ENCODE assay signal across 1 cellular context in the genomic region with DNA sequence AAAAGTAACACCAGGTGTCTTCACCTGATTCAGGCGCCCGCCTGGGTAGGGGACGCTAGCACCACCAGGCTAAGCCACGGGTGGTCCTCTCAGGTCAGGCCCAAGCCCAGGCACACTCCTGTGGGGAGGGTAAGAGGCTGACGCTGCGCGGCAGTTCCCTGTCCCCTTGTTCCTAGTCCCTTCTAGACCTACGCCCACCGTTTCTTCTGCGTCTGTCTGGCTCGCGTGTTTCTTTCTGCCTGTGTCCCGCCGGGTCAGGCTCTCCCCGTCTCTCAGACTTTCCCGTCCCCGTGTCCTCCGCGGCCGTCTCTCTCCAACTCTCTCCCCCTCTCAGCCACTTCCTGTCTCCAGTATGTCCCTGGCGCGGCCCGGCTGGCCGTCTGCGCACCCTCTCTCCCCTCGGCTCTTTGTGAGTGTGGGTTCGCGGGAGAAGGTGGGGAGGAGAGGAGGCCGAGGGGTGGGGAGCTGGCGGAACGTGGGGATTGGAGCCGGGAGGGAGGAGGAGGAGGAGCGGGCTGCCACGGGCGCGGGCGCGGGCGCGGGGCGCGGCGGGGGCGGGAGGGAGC.
TF ChIP-seq lines count a peak whose summit lies in the region.

No MANE protein-coding gene starts in this region.

TF ChIP-seq in HepG2, 621 proteins besides CTCF, POLR2A, EP300 and RAD21 (continued from another document):
- TF ChIP-seq RBFOX2 (IDR thresholded peaks at IDR 0.05; ENCODE audit: low read depth, low read length) (peak; percentile 65), ZNF451 (CRISPR knock-in tag; IDR thresholded peaks at IDR 0.05) (no peak), TBX2 (CRISPR knock-in tag; IDR thresholded peaks at IDR 0.05; ENCODE audit: borderline replicate concordance) (no peak), ZNF766 (CRISPR knock-in tag; IDR thresholded peaks at IDR 0.05; ENCODE audit: borderline replicate concordance) (no peak), ZFY (CRISPR knock-in tag; IDR thresholded peaks at IDR 0.05) (0 out of 2 replicates have a peak, but pooled peaks have one; percentile 28), TCF12 (IDR thresholded peaks at IDR 0.05) (no peak), TCF12 (CRISPR knock-in tag; IDR thresholded peaks at IDR 0.05) (no peak), TBP (CRISPR knock-in tag; IDR thresholded peaks at IDR 0.05) (0 out of 2 replicates have a peak, but pooled peaks have one; percentile 52), ZNF562 (CRISPR knock-in tag; IDR thresholded peaks at IDR 0.05; ENCODE audit: borderline replicate concordance) (no peak), ZMAT3 (CRISPR knock-in tag; conservative IDR thresholded peaks at IDR 0.05) (no peak)
- TF ChIP-seq, protein P1, sequence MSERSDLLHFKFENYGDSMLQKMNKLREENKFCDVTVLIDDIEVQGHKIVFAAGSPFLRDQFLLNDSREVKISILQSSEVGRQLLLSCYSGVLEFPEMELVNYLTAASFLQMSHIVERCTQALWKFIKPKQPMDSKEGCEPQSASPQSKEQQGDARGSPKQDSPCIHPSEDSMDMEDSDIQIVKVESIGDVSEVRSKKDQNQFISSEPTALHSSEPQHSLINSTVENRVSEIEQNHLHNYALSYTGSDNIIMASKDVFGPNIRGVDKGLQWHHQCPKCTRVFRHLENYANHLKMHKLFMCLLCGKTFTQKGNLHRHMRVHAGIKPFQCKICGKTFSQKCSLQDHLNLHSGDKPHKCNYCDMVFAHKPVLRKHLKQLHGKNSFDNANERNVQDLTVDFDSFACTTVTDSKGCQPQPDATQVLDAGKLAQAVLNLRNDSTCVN (CRISPR knock-in tag; IDR thresholded peaks at IDR 0.05; ENCODE audit: borderline replicate concordance) = 0 out of 2 replicates have a peak, but pooled peaks have one; percentile 7
- TF ChIP-seq, protein P2, sequence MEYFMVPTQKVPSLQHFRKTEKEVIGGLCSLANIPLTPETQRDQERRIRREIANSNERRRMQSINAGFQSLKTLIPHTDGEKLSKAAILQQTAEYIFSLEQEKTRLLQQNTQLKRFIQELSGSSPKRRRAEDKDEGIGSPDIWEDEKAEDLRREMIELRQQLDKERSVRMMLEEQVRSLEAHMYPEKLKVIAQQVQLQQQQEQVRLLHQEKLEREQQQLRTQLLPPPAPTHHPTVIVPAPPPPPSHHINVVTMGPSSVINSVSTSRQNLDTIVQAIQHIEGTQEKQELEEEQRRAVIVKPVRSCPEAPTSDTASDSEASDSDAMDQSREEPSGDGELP (IDR thresholded peaks at IDR 0.05; ENCODE audit: borderline replicate concordance, low read depth) = no peak
- TF ChIP-seq, protein P3, sequence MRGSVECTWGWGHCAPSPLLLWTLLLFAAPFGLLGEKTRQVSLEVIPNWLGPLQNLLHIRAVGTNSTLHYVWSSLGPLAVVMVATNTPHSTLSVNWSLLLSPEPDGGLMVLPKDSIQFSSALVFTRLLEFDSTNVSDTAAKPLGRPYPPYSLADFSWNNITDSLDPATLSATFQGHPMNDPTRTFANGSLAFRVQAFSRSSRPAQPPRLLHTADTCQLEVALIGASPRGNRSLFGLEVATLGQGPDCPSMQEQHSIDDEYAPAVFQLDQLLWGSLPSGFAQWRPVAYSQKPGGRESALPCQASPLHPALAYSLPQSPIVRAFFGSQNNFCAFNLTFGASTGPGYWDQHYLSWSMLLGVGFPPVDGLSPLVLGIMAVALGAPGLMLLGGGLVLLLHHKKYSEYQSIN (CRISPR knock-in tag; IDR thresholded peaks at IDR 0.05; ENCODE audit: borderline replicate concordance) = no peak
